Comparison of ENCODE assay signal across 1 cellular context in the genomic region with DNA sequence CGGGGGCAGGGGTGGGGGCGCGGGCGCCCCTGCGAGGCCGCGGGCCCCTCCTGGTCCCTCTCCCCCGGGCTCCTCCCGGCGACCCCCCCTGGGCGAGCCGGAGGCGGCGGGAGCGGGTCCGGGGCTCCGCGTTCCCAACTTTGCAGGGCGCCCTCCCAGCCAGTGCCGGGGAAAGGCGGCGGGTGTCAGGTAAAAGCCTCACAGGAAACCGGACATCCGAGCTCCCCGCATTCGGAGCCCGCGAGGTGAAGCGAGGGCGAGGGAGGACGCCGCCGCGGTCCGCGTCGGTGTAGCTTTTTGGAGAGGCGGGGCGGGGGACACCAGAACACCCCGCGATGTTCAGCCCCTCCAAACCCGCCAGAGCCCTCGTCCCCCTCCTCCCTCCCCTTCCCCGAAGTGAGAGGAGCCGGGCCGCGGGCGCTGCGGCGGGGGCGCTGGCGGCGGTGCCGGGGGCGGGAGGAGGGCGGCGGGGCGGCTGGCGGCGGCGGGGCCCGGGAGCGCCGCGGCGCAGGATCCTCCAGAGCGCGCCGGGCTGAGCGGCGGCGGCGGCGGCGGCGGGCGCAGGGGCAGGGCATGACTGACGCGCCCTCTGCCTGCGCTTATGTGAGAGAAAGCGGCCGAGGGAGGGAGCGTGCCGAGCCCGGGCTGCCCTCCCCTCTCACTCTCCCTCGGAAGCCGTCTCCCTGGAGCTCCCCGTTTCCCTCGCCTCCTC.
TF ChIP-seq lines count a peak whose summit lies in the region.

A gene with protein sequence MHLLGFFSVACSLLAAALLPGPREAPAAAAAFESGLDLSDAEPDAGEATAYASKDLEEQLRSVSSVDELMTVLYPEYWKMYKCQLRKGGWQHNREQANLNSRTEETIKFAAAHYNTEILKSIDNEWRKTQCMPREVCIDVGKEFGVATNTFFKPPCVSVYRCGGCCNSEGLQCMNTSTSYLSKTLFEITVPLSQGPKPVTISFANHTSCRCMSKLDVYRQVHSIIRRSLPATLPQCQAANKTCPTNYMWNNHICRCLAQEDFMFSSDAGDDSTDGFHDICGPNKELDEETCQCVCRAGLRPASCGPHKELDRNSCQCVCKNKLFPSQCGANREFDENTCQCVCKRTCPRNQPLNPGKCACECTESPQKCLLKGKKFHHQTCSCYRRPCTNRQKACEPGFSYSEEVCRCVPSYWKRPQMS (minus strand): TSS at position 575 of the 712 bp plus-strand sequence. CDS start 611 bp downstream, outside the sequence.

TF ChIP-seq in K562, 482 proteins besides CTCF, POLR2A, EP300 and RAD21 (continued from another document):
- TF ChIP-seq TOE1 (IDR thresholded peaks at IDR 0.05; ENCODE audit: borderline replicate concordance) (no peak), TOE1 (CRISPR knock-in tag; IDR thresholded peaks at IDR 0.05; ENCODE audit: borderline replicate concordance, low read depth) (no peak), RBBP5 (IDR thresholded peaks at IDR 0.05; ENCODE audit: borderline replicate concordance, insufficient read depth, low read length, poor library complexity, severe bottlenecking) (no peak), GABPB2 (CRISPR knock-in tag; conservative IDR thresholded peaks at IDR 0.05) (no peak), SMAD4 (CRISPR knock-in tag; conservative IDR thresholded peaks at IDR 0.05) (no peak), U2AF1 (optimal IDR thresholded peaks at IDR 0.05; ENCODE audit: low read depth, low read length) (no peak), MYBL2 (IDR thresholded peaks at IDR 0.05; ENCODE audit: low read depth) (no peak), MYBL2 (CRISPR knock-in tag; IDR thresholded peaks at IDR 0.05; ENCODE audit: borderline replicate concordance) (no peak), ZFP1 (CRISPR knock-in tag; IDR thresholded peaks at IDR 0.05) (no peak), KDM5B (IDR thresholded peaks at IDR 0.05; ENCODE audit: insufficient replicate concordance, low read depth, low read length) (no peak), CHCHD3 (CRISPR knock-in tag; IDR thresholded peaks at IDR 0.05) (no peak), KAT8 (IDR thresholded peaks at IDR 0.05; ENCODE audit: low read depth) (no peak), BRD9 (IDR thresholded peaks at IDR 0.05; ENCODE audit: low read depth, partially characterized antibody) (no peak), ARID1B (IDR thresholded peaks at IDR 0.05) (no peak), FOXK2 (conservative IDR thresholded peaks at IDR 0.05 in 1 of 2, IDR thresholded peaks at IDR 0.05 in 1 of 2; ENCODE audit: low read depth in 2 of 2) (no peak), ZNF785 (CRISPR knock-in tag; IDR thresholded peaks at IDR 0.05) (no peak), HDAC6 (IDR thresholded peaks at IDR 0.05; ENCODE audit: low read depth, low read length) (no peak)
- TF ChIP-seq, protein P1, sequence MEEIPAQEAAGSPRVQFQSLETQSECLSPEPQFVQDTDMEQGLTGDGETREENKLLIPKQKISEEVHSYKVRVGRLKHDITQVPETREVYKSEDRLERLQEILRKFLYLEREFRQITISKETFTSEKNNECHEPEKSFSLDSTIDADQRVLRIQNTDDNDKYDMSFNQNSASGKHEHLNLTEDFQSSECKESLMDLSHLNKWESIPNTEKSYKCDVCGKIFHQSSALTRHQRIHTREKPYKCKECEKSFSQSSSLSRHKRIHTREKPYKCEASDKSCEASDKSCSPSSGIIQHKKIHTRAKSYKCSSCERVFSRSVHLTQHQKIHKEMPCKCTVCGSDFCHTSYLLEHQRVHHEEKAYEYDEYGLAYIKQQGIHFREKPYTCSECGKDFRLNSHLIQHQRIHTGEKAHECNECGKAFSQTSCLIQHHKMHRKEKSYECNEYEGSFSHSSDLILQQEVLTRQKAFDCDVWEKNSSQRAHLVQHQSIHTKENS (CRISPR knock-in tag; IDR thresholded peaks at IDR 0.05), result no peak
- TF ChIP-seq, protein P2, sequence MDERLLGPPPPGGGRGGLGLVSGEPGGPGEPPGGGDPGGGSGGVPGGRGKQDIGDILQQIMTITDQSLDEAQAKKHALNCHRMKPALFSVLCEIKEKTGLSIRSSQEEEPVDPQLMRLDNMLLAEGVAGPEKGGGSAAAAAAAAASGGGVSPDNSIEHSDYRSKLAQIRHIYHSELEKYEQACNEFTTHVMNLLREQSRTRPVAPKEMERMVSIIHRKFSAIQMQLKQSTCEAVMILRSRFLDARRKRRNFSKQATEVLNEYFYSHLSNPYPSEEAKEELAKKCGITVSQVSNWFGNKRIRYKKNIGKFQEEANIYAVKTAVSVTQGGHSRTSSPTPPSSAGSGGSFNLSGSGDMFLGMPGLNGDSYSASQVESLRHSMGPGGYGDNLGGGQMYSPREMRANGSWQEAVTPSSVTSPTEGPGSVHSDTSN (CRISPR knock-in tag; IDR thresholded peaks at IDR 0.05; ENCODE audit: low read depth), result no peak
- TF ChIP-seq, protein P2 (tag; conservative IDR thresholded peaks at IDR 0.05; ENCODE audit: low read depth), result no peak
- TF ChIP-seq, protein P3, sequence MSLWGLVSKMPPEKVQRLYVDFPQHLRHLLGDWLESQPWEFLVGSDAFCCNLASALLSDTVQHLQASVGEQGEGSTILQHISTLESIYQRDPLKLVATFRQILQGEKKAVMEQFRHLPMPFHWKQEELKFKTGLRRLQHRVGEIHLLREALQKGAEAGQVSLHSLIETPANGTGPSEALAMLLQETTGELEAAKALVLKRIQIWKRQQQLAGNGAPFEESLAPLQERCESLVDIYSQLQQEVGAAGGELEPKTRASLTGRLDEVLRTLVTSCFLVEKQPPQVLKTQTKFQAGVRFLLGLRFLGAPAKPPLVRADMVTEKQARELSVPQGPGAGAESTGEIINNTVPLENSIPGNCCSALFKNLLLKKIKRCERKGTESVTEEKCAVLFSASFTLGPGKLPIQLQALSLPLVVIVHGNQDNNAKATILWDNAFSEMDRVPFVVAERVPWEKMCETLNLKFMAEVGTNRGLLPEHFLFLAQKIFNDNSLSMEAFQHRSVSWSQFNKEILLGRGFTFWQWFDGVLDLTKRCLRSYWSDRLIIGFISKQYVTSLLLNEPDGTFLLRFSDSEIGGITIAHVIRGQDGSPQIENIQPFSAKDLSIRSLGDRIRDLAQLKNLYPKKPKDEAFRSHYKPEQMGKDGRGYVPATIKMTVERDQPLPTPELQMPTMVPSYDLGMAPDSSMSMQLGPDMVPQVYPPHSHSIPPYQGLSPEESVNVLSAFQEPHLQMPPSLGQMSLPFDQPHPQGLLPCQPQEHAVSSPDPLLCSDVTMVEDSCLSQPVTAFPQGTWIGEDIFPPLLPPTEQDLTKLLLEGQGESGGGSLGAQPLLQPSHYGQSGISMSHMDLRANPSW (CRISPR knock-in tag; IDR thresholded peaks at IDR 0.05), result no peak
- TF ChIP-seq, protein P4, sequence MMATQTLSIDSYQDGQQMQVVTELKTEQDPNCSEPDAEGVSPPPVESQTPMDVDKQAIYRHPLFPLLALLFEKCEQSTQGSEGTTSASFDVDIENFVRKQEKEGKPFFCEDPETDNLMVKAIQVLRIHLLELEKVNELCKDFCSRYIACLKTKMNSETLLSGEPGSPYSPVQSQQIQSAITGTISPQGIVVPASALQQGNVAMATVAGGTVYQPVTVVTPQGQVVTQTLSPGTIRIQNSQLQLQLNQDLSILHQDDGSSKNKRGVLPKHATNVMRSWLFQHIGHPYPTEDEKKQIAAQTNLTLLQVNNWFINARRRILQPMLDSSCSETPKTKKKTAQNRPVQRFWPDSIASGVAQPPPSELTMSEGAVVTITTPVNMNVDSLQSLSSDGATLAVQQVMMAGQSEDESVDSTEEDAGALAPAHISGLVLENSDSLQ (IDR thresholded peaks at IDR 0.05), result no peak
